1 cellular context compared by ENCODE assay signal in genomic region chr7:73830618-73830871, GRCh38.
TF ChIP-seq lines count a peak whose summit lies in the region.

No MANE protein-coding gene starts in this region.

TF ChIP-seq in IMR-90, 13 proteins besides CTCF, POLR2A, EP300 and RAD21:
- TF ChIP-seq RCOR1 (IDR thresholded peaks at IDR 0.05; ENCODE audit: insufficient replicate concordance, low read length) (no peak), FOS (IDR thresholded peaks at IDR 0.05; ENCODE audit: low read depth, low read length) (no peak), SMC3 (IDR thresholded peaks at IDR 0.05; ENCODE audit: low read depth, low read length) (no peak), NFE2L2 (IDR thresholded peaks at IDR 0.05; ENCODE audit: low read depth, low read length) (no peak), RFX5 (IDR thresholded peaks at IDR 0.05; ENCODE audit: low read depth, low read length) (no peak), MAFK (IDR thresholded peaks at IDR 0.05; ENCODE audit: low read depth, low read length) (no peak), CEBPB (IDR thresholded peaks at IDR 0.05; ENCODE audit: low read depth, low read length) (no peak), CHD1 (IDR thresholded peaks at IDR 0.05; ENCODE audit: low read depth, low read length) (no peak), USF2 (IDR thresholded peaks at IDR 0.05; ENCODE audit: low read depth, low read length) (no peak), MXI1 (IDR thresholded peaks at IDR 0.05; ENCODE audit: borderline replicate concordance, low read depth, low read length) (no peak), BHLHE40 (IDR thresholded peaks at IDR 0.05; ENCODE audit: low read depth, low read length) (no peak), ELK1 (IDR thresholded peaks at IDR 0.05; ENCODE audit: borderline replicate concordance, low read depth, low read length) (no peak), MAZ (IDR thresholded peaks at IDR 0.05; ENCODE audit: borderline replicate concordance, low read depth, low read length) (no peak)
TF ChIP-seq in IMR-90: peak in this region for 0.
